ENCODE assay signal across 8 cellular contexts in the genomic region with DNA sequence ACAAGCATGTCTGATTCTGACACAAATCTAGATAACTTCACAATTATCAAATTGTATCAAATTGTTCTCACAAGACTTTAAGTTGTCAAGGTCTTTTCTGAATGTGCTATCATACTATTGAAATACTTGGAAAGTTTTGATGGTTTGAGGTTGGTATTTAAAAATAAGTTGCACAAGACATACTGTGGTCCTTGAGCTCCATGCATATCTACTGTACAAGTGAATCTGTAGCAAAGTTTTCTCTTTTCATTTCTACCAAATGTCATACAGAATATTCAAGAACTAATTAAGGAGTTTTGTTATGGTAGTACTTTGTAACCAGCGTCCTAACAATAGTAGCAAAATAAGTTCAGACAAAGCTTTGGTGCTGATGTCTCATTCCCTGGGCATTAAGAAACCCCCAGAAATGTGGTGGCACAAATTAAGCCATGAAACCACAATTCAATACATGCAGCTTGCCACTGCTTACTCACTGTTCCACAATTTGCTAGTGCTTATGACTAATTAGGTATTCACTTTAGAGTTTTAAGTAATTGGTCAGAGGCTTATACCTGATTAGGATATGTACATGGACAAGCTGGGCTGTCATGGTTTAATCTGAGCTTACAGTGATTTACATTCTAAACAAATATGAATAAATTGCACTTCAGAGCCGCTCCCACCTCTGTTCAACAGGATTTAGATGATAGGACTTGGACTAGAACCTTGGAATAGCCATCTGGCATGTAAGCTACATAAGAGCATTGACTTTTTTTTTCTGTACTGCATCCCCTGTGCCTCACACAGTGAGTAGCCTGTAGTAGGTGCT. TPM values are rescaled to one million over a fixed set of nuclear protein-coding genes. Genes with fewer than 3 reads are reported as not detected.
DNase-seq lines count a peak whose midpoint lies in the region; ATAC-seq and TF ChIP-seq lines count a peak whose summit lies in the region.

No MANE protein-coding gene starts in this region.

- no peaks in the 10 kb centered on the region for H3K79me2 ChIP-seq in H9 (ENCODE audit: insufficient read depth, low read length)

- no peaks in the 10 kb centered on the region for H3K23me2 ChIP-seq in H9 (ENCODE audit: insufficient read length, low read depth, low read length, poor library complexity, severe bottlenecking)

- H3K27me3 ChIP-seq in H9 (ENCODE audit: insufficient read depth, low read length): no peaks in the 10 kb centered on the region

- no peak overlapping the region for H3K18ac ChIP-seq in H9 (ENCODE audit: insufficient read length, low read depth, low read length)

- no peaks in the 10 kb centered on the region for H3K79me1 ChIP-seq in H9 (ENCODE audit: insufficient read depth, low read depth, low read length, poor library complexity, severe bottlenecking)

- intact Hi-C loops in left ventricle myocardium superior (cut with micrococcal nuclease): no loop called here

- H3K36me3 Mint-ChIP-seq in HFFc6 (ENCODE audit: low read depth): peaks cover 8% of the 10 kb centered on the region
- H3K36me3 Mint-ChIP-seq in T-helper 17 cell (ENCODE audit: low read depth): peaks cover 7% of the 10 kb centered on the region
- H3K36me3 Mint-ChIP-seq in H9 (ENCODE audit: insufficient read depth in 1 of 3, low read depth in 3 of 3): no peaks in the 10 kb centered on the region

- H3K27ac ChIP-seq in H9 (ENCODE audit: insufficient read length, low read depth, low read length): no peak overlapping the region

- H3K9ac ChIP-seq in H9 (ENCODE audit: extremely low read depth, insufficient read length, low read length): no peak overlapping the region

- no peak overlapping the region for H2AK5ac ChIP-seq in H9 (ENCODE audit: insufficient read length, low read length)

- H2BK20ac ChIP-seq in H9 (ENCODE audit: low read depth, low read length, poor library complexity, severe bottlenecking): no peak overlapping the region

- H2BK120ac ChIP-seq in H9 (ENCODE audit: low read depth, low read length, poor library complexity, severe bottlenecking): no peak overlapping the region

- no peak overlapping the region for H3T11ph ChIP-seq in H9 (ENCODE audit: low read length)

- H4K20me1 ChIP-seq in H9 (ENCODE audit: control insufficient read depth, insufficient read depth, insufficient read length): no peaks in the 10 kb centered on the region

- no peak overlapping the region for H2BK5ac ChIP-seq in H9 (ENCODE audit: insufficient read length, low read length)

- peak; percentile 98 for DNase-seq in AG10803 (ENCODE audit: low read depth)
- peak; percentile 98 for DNase-seq in HFFc6
- DNase-seq in T-helper 17 cell: no peak
- DNase-seq in glomerular visceral epithelial cell (ENCODE audit: extremely low spot score): peak; percentile 74
- no peak for DNase-seq in left ventricle myocardium superior
- no peak for DNase-seq in H9

- H3K27ac Mint-ChIP-seq in HFFc6 (peak overlapping the region; percentile 78), T-helper 17 cell (peak overlapping the region; percentile 84), H9 (no peak overlapping the region)

- H2BK12ac ChIP-seq in H9 (ENCODE audit: insufficient read length, low read depth, low read length): no peak overlapping the region

- no peak overlapping the region for H4K91ac ChIP-seq in H9 (ENCODE audit: insufficient read length, low read depth, low read length)

- H3K4me1 Mint-ChIP-seq in HFFc6 (ENCODE audit: low read depth) (peaks cover 90% of the 10 kb centered on the region), T-helper 17 cell (peaks cover 29% of the 10 kb centered on the region), H9 (peaks cover 17 to 31% of the 10 kb centered on the region in 2 experiments)

- no CpG with 5 or more reads among the region's 2 CpGs for WGBS in H9 (ENCODE audit: extremely low coverage, insufficient read length, low lambda C conversion rate)

- no peak overlapping the region for H2AFZ ChIP-seq in H9 (ENCODE audit: low read length)

- no peaks in the 10 kb centered on the region for H3K27me3 Mint-ChIP-seq in HFFc6 (ENCODE audit: insufficient read depth)
- no peaks in the 10 kb centered on the region for H3K27me3 Mint-ChIP-seq in T-helper 17 cell
- no peaks in the 10 kb centered on the region for H3K27me3 Mint-ChIP-seq in H9 (ENCODE audit: low read depth)

- H3K56ac ChIP-seq in H9 (ENCODE audit: insufficient read length, low read depth, low read length): no peak overlapping the region

- H4K5ac ChIP-seq in H9 (ENCODE audit: insufficient read length, low read depth, low read length): no peak overlapping the region

- no peak overlapping the region for H3K4me2 ChIP-seq in H9 (ENCODE audit: insufficient read depth, insufficient read length, low read length)

- H3K4me1 ChIP-seq in H9 (ENCODE audit: insufficient read depth, low read length): no peaks in the 10 kb centered on the region

- H3K9me3 Mint-ChIP-seq in HFFc6 (no peaks in the 10 kb centered on the region), H9 (no peaks in the 10 kb centered on the region)

- H3K9me3 ChIP-seq in T-helper 17 cell (ENCODE audit: control insufficient read depth, low read length, poor library complexity, severe bottlenecking) (no peaks in the 10 kb centered on the region), H9 (ENCODE audit: control insufficient read depth, low read depth, low read length) (no peaks in the 10 kb centered on the region)

- no peak overlapping the region for H3K4me3 ChIP-seq in AG10803 (ENCODE audit: low read length)

- no peak overlapping the region for H3K4ac ChIP-seq in H9 (ENCODE audit: low read depth, low read length)

- no peak overlapping the region for H3K23ac ChIP-seq in H9 (ENCODE audit: insufficient read length, low read depth, low read length)

- no peak overlapping the region for H2BK15ac ChIP-seq in H9 (ENCODE audit: low read depth, low read length)

- peak overlapping the region; percentile 71 for H3K4me3 Mint-ChIP-seq in HFFc6
- H3K4me3 Mint-ChIP-seq in T-helper 17 cell: no peak overlapping the region
- H3K4me3 Mint-ChIP-seq in H9: no peak overlapping the region

- H3K14ac ChIP-seq in H9 (ENCODE audit: insufficient read depth, low read length): no peak overlapping the region

- ATAC-seq in T-helper 17 cell (no peak), left ventricle myocardium superior (no peak), GM21717 (IDR thresholded peaks at IDR 0.05; ENCODE audit: unreplicated experiment) (no peak), GM21737 (IDR thresholded peaks at IDR 0.05; ENCODE audit: unreplicated experiment) (no peak)

- H4K8ac ChIP-seq in H9 (replicated peaks; ENCODE audit: insufficient read length, low read depth, low read length): no peak overlapping the region

- TF ChIP-seq CTCF in AG10803 (conservative IDR thresholded peaks at IDR 0.05; ENCODE audit: low read length): no peak
- TF ChIP-seq CTCF in HFFc6 (IDR thresholded peaks at IDR 0.05): no peak
- TF ChIP-seq CTCF in H9 (conservative IDR thresholded peaks at IDR 0.05): no peak

RNA-seq across cellular contexts. Expression of gene TBC1D23, which starts 8.8 kb away (rescaled TPM):
- 10 to 100 TPM; 62.1 to 76.5 (median 72.9) TPM for total RNA-seq in HFFc6 (2021; fragmentation: NEBNext Ultra II Directional; extraction: Animal tissue kit (Norgen Biotek cat#: 25700))
- total RNA-seq in T-helper 17 cell (10 to 100 TPM; 37.4 to 44.2 TPM), left ventricle myocardium superior (31.3 TPM), H9 (2021) (34.7 and 37.1 TPM in 2 replicates)

Comparison
In these comparisons a context has a peak if more than half of its experiments do, and no peak if none do; other contexts are left out.
1. DNase-seq: peak in AG10803 (single experiment), HFFc6 (single experiment) and glomerular visceral epithelial cell (single experiment); none in T-helper 17 cell (0 of 3), left ventricle myocardium superior (single experiment) and H9 (single experiment).
2. H3K27ac Mint-ChIP-seq: peak in HFFc6 (single experiment) and T-helper 17 cell (single experiment); none in H9 (0 of 3).